In the genomic region with DNA sequence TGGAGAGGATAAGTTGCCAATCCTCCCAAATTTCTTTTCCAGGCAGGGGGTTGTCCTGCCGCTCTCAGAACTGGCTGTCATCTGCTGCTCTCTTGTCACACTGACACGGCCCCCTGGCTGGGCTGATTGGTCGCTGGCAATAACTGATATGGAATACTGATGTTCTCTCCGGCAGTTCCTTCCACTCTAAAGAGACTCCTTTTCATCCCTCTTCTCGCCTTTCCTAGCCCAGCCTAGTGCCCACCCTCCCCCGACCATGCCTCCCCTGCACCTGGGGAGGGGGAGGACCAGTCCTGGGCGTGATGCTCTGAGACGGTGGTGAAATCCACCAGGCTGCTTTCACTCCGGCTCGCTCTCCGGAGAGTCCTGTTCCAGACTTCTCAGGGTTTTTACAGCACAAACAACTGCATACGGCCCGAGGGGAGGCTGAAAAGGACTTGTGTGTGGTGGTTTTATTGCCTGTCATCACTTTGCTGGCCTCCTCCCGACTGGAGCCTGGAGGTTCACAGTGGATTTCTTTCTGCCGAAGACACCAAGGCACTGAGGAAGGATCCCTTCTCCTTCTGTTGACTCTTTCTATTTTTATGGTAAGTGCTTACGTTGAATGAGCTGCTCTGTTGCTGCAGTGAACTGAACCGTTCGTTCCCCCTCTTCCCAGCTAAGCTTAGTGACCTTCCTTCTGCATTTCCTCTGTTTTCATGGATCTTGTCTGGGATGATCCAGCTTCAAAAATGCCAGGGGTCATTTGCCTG, we compare ENCODE assay signal across 11 cellular contexts. TPM values are rescaled to one million over a fixed set of nuclear protein-coding genes. Genes with fewer than 3 reads are reported as not detected.
DNase-seq lines count a peak whose midpoint lies in the region; ATAC-seq and TF ChIP-seq lines count a peak whose summit lies in the region.
"Had no signal": no experiment of that assay in that cellular context is flagged by ENCODE, and none has a peak within 500 bp of the region (broad histone marks: within the 10 kb centered on the region; RNA-seq: fewer than 3 reads in every experiment).

ANO4 (plus strand) TSS at position 336 of the 752 bp plus-strand sequence. CDS start 107,010 bp downstream, outside the sequence.

- intact Hi-C loops in left ventricle myocardium inferior (cut with micrococcal nuclease) = no loop called here

- H3K4me3 ChIP-seq in cardiac muscle cell (no peak within 1 kb of the TSS), left ventricle myocardium inferior (no peak within 1 kb of the TSS)

- H3K36me3 ChIP-seq in cardiac muscle cell = no peaks in the 10 kb centered on the region
- H3K36me3 ChIP-seq in left ventricle myocardium inferior = no peaks in the 10 kb centered on the region

- no peak within 1 kb of the TSS for H3K27ac ChIP-seq in cardiac muscle cell
- no peak within 1 kb of the TSS for H3K27ac ChIP-seq in left ventricle myocardium inferior (replicated peaks)
- H3K27ac ChIP-seq: epithelial cell of prostate had no signal

- DNase-seq in cardiac muscle cell (ENCODE audit: low read depth in 1 of 2, low spot score in 1 of 2) (peak; percentile 24 to 36), left ventricle myocardium inferior (no peak), astrocyte of the hippocampus (ENCODE audit: low read depth, low spot score) (peak; percentile 67), left kidney (ENCODE audit: low read depth, low spot score) (peak; percentile 70), erythroblast (lab: John Stamatoyannopoulos, UW) (no peak)
- DNase-seq: activated CD8-positive, alpha-beta memory T cell treated with anti-CD3 and anti-CD28 coated beads, Interleukin-2, amount 10 ng/mL, durations not matched to agents 7 days and 5 days had no signal

- TF ChIP-seq CTCF in cardiac muscle cell (IDR thresholded peaks at IDR 0.05; ENCODE audit: low read depth, low read length) (no peak), left ventricle myocardium inferior (IDR thresholded peaks at IDR 0.05; ENCODE audit: borderline replicate concordance) (no peak)

- H3K9me3 ChIP-seq in cardiac muscle cell (ENCODE audit: low read depth) = no peaks in the 10 kb centered on the region
- no peaks in the 10 kb centered on the region for H3K9me3 ChIP-seq in left ventricle myocardium inferior (replicated peaks)

- H3K27me3 ChIP-seq in cardiac muscle cell (no peaks in the 10 kb centered on the region), left ventricle myocardium inferior (ENCODE audit: low read depth) (peaks cover 45% of the 10 kb centered on the region)

- no peak for TF ChIP-seq POLR2A in erythroblast (IDR thresholded peaks at IDR 0.05; ENCODE audit: low read length)

- peaks cover 3% of the 10 kb centered on the region for H3K4me1 ChIP-seq in cardiac muscle cell (ENCODE audit: low read depth)
- no peaks in the 10 kb centered on the region for H3K4me1 ChIP-seq in left ventricle myocardium inferior

- no peak for ATAC-seq in GM18861 (IDR thresholded peaks at IDR 0.05; ENCODE audit: unreplicated experiment)
- ATAC-seq in HG03439 (IDR thresholded peaks at IDR 0.05; ENCODE audit: unreplicated experiment) = no peak
- ATAC-seq in HG02938 (IDR thresholded peaks at IDR 0.05; ENCODE audit: unreplicated experiment) = no peak
- ATAC-seq: activated CD8-positive, alpha-beta memory T cell treated with anti-CD3 and anti-CD28 coated beads, Interleukin-2, amount 10 ng/mL, durations not matched to agents 7 days and 5 days had no signal

RNA-seq across cellular contexts. Expression of gene ANO4, which starts in this region (rescaled TPM):
- total RNA-seq in cardiac muscle cell = 0.33 and 0.95 TPM in 2 replicates
- 0.92 and 1.00 TPM in 2 replicates for polyA plus RNA-seq in cardiac muscle cell
- total RNA-seq in left ventricle myocardium inferior = not detected
- total RNA-seq: activated CD8-positive, alpha-beta memory T cell treated with anti-CD3 and anti-CD28 coated beads, Interleukin-2, amount 10 ng/mL, durations not matched to agents 7 days and 5 days had no signal
- polyA plus RNA-seq: CD14-positive monocyte had no signal

Comparison
In these comparisons a context has a peak if more than half of its experiments do, and no peak if none do; other contexts are left out.
1. Peak in DNase-seq in cardiac muscle cell; RNA of the gene not detected or under 1 TPM.
2. DNase-seq: peak in astrocyte of the hippocampus (single experiment) and left kidney (single experiment); none in left ventricle myocardium inferior (single experiment) and erythroblast (0 of 2).